In the genomic region with DNA sequence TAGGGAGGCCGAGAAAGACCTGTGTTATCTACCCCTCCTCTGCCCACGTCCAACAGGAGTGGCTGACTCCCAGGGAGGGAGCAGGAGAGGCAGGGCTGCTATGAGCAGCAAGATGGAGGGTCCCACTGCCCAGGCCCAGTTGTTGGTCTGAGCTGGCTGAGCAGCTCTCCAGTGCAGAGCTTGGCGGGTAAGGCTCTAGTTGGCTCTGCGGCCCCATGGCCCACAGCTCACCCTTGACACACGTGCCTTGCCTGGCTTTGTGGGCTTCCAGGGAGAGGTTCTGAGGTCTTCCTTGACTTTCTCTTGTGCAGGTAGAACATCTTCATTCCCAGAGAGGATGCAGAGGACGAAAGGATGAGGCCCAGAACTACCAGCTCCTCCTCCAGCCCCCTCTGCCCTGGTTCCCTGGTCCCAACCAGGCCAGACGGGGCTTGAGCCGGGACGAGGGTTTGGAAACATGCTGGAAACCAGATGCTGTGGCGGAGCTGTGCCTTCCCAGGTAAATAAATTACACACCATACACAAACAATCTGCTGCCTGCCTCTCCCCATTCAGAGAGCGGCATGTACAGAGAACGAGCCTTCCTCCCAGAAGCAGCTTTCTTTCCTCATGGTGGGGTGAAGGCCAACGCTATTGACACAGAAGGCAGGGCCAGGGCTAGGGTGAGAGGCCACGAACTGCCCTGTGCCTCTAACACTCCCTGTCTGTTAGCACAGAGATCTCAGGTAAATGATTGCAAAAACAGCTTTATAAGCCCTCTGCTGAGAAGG, we compare ENCODE assay signal across 20 cellular contexts. TPM values are rescaled to one million over a fixed set of nuclear protein-coding genes. Genes with fewer than 3 reads are reported as not detected.
DNase-seq lines count a peak whose midpoint lies in the region; ATAC-seq and TF ChIP-seq lines count a peak whose summit lies in the region.
"Had no signal": no experiment of that assay in that cellular context is flagged by ENCODE, and none has a peak within 500 bp of the region (broad histone marks: within the 10 kb centered on the region; RNA-seq: fewer than 3 reads in every experiment).

No MANE protein-coding gene starts in this region.

- no peak overlapping the region for H3K23ac ChIP-seq in IMR-90 (ENCODE audit: low read depth, low read length)

- no peak for TF ChIP-seq CTCF in IMR-90 (conservative IDR thresholded peaks at IDR 0.05; ENCODE audit: low read depth, low read length)
- no peak for TF ChIP-seq CTCF in liver (IDR thresholded peaks at IDR 0.05; ENCODE audit: low read depth, low read length, missing input control)
- TF ChIP-seq CTCF in spleen (IDR thresholded peaks at IDR 0.05 in 8 of 11, conservative IDR thresholded peaks at IDR 0.05 in 3 of 11): no peak
- no peak for TF ChIP-seq CTCF in natural killer cell (IDR thresholded peaks at IDR 0.05)

- H3K79me1 ChIP-seq in IMR-90 (ENCODE audit: low read depth in 1 of 2, low read length in 2 of 2): no peaks in the 10 kb centered on the region

- H2BK5ac ChIP-seq in IMR-90 (ENCODE audit: low read depth, low read length, poor library complexity, severe bottlenecking): no peak overlapping the region

- dilution Hi-C loops in IMR-90 (cut with HindIII; ENCODE audit: low sequenced_read_pairs, unreplicated experiment): no loop called here

- no peaks in the 10 kb centered on the region for H3K9me3 Mint-ChIP-seq in activated T-helper 17 cell treated with anti-CD3 and anti-CD28 coated beads, Interleukin-2, amount 50 U/mL, for 72 hours
- H3K9me3 Mint-ChIP-seq in natural killer cell: no peaks in the 10 kb centered on the region
- H3K9me3 Mint-ChIP-seq: CD4-positive, CD25-positive, alpha-beta regulatory T cell had no signal

- H4K5ac ChIP-seq in IMR-90 (ENCODE audit: low read depth, low read length): no peak overlapping the region

- no peaks in the 10 kb centered on the region for H3K4me1 Mint-ChIP-seq in activated T-helper 17 cell treated with anti-CD3 and anti-CD28 coated beads, Interleukin-2, amount 50 U/mL, for 72 hours
- H3K4me1 Mint-ChIP-seq in natural killer cell: no peaks in the 10 kb centered on the region
- H3K4me1 Mint-ChIP-seq: CD4-positive, CD25-positive, alpha-beta regulatory T cell; IgD-negative memory B cell had no signal

- H3K9ac ChIP-seq in IMR-90 (ENCODE audit: low read depth, low read length) (no peak overlapping the region), liver (ENCODE audit: low read depth in 1 of 2, low read length in 2 of 2) (no peak overlapping the region)

- H3K4ac ChIP-seq in IMR-90 (ENCODE audit: low read depth, low read length): no peak overlapping the region

- H3K4me2 ChIP-seq in IMR-90 (ENCODE audit: low read depth, low read length): no peak overlapping the region

- H3K4me3 Mint-ChIP-seq in activated T-helper 17 cell treated with anti-CD3 and anti-CD28 coated beads, Interleukin-2, amount 50 U/mL, for 72 hours: no peak overlapping the region
- H3K4me3 Mint-ChIP-seq in natural killer cell: no peak overlapping the region
- H3K4me3 Mint-ChIP-seq: CD4-positive, CD25-positive, alpha-beta regulatory T cell; IgD-negative memory B cell had no signal

- intact Hi-C loops in IMR-90 (cut with micrococcal nuclease) (no loop called here), spleen (cut with DNase I; ENCODE audit: low total_unique reads) (no loop called here), natural killer cell (cut with micrococcal nuclease) (no loop called here)

- no peak overlapping the region for H3K4me3 ChIP-seq in IMR-90 (ENCODE audit: insufficient read depth, low read depth, low read length)
- H3K4me3 ChIP-seq in liver (ENCODE audit: low read depth in 1 of 3, low read length in 3 of 3): no peak overlapping the region
- H3K4me3 ChIP-seq in spleen: no peak overlapping the region
- H3K4me3 ChIP-seq: HAP-1 had no signal

- H4K91ac ChIP-seq in IMR-90 (ENCODE audit: insufficient read depth, low read depth, low read length): no peak overlapping the region

- H3K56ac ChIP-seq in IMR-90 (ENCODE audit: extremely low read depth, insufficient read depth, low read length): no peak overlapping the region

- H3K9me1 ChIP-seq in IMR-90 (ENCODE audit: insufficient read depth, low read length): no peaks in the 10 kb centered on the region

- no peak overlapping the region for H2AK5ac ChIP-seq in IMR-90 (ENCODE audit: low read depth, low read length)

- H4K8ac ChIP-seq in IMR-90 (ENCODE audit: low read depth in 2 of 2, low read length in 2 of 2): no peak overlapping the region

- peaks cover under 1% of the 10 kb centered on the region for H3K27me3 Mint-ChIP-seq in activated T-helper 17 cell treated with anti-CD3 and anti-CD28 coated beads, Interleukin-2, amount 50 U/mL, for 72 hours
- peaks cover 0 to 14% of the 10 kb centered on the region in 2 donors for H3K27me3 Mint-ChIP-seq in natural killer cell (ENCODE audit: low read depth in 2 of 2)

- ATAC-seq in IMR-90 (ENCODE audit: low read depth) (no peak), natural killer cell (no peak), GM19452 (IDR thresholded peaks at IDR 0.05; ENCODE audit: unreplicated experiment) (no peak)
- ATAC-seq in activated T-helper 17 cell treated with anti-CD3 and anti-CD28 coated beads, Interleukin-2, amount 50 U/mL, for 72 hours (replicated peaks): no peak

- POLR2A ChIA-PET in IMR-90 (lab: Charles Lee; ENCODE audit: unreplicated experiment): no interaction called here

- no peaks in the 10 kb centered on the region for H4K20me1 ChIP-seq in IMR-90 (ENCODE audit: insufficient read depth, low read length)

- no peak overlapping the region for H2AK9ac ChIP-seq in IMR-90 (replicated peaks; ENCODE audit: low read depth, low read length, poor library complexity)

- H3K27ac Mint-ChIP-seq in activated T-helper 17 cell treated with anti-CD3 and anti-CD28 coated beads, Interleukin-2, amount 50 U/mL, for 72 hours: no peak overlapping the region
- no peak overlapping the region for H3K27ac Mint-ChIP-seq in natural killer cell
- H3K27ac Mint-ChIP-seq: CD4-positive, CD25-positive, alpha-beta regulatory T cell; IgD-negative memory B cell had no signal

- no peak overlapping the region for H2BK15ac ChIP-seq in IMR-90 (ENCODE audit: low read depth, low read length)

- DNase-seq in IMR-90 (no peak), spleen (peak; percentile 53), natural killer cell (no peak)
- DNase-seq: Calu3; CD4-positive, CD25-positive, alpha-beta regulatory T cell; DMS79 treated with DMSO at 0.1 percent for 48 hours; NCI-H1417; NCI-H1930; NCI-H526; NK-92 treated with Interleukin-12 subunit alpha and Interleukin-12 subunit beta, amount 100 ng/mL, for 24 hours; OCI-M1 had no signal

- in situ Hi-C loops in IMR-90 (cut with MboI; ENCODE audit: low sequenced_read_pairs): no loop called here

- H3K27ac ChIP-seq in IMR-90 (ENCODE audit: insufficient read depth, low read length): no peak overlapping the region
- H3K27ac ChIP-seq in cingulate gyrus (ENCODE audit: low read depth, low read length): peak overlapping the region; percentile 81
- H3K27ac ChIP-seq in liver (ENCODE audit: low read depth in 1 of 2, low read length in 2 of 2): no peak overlapping the region
- H3K27ac ChIP-seq in spleen: no peak overlapping the region
- H3K27ac ChIP-seq: RWPE1 had no signal

- BruUV-seq in IMR-90 (replicated peaks; lab: Mats Ljungman, UMichigan): no TSS peak

- H2BK120ac ChIP-seq in IMR-90 (ENCODE audit: low read depth, low read length): no peak overlapping the region

- no peak overlapping the region for H3K14ac ChIP-seq in IMR-90 (replicated peaks; ENCODE audit: low read depth, low read length)

- CTCF ChIA-PET in IMR-90 (lab: Yijun Ruan, JAX): no interaction called here

- H3K36me3 Mint-ChIP-seq in activated T-helper 17 cell treated with anti-CD3 and anti-CD28 coated beads, Interleukin-2, amount 50 U/mL, for 72 hours (ENCODE audit: low read depth): no peaks in the 10 kb centered on the region
- H3K36me3 Mint-ChIP-seq in natural killer cell: no peaks in the 10 kb centered on the region
- H3K36me3 Mint-ChIP-seq: CD4-positive, CD25-positive, alpha-beta regulatory T cell; IgD-negative memory B cell had no signal

- H3K36me3 ChIP-seq in IMR-90 (ENCODE audit: control insufficient read depth, insufficient read depth, low read length) (no peaks in the 10 kb centered on the region), liver (ENCODE audit: control insufficient read depth in 4 of 4, insufficient read depth in 3 of 4, low read depth in 1 of 4, low read length in 3 of 4) (no peaks in the 10 kb centered on the region), spleen (no peaks in the 10 kb centered on the region)
- H3K36me3 ChIP-seq: HAP-1 had no signal

- H3K27me3 ChIP-seq in IMR-90 (ENCODE audit: control insufficient read depth, insufficient read depth, low read length): peaks cover 4% of the 10 kb centered on the region; the same call in 1 of the 2 replicates
- H3K27me3 ChIP-seq in liver (ENCODE audit: control insufficient read depth in 4 of 4, insufficient read depth in 4 of 4, low read length in 3 of 4): no peaks in the 10 kb centered on the region
- peaks cover 0 to 8% (median 0%) of the 10 kb centered on the region in 7 donors for H3K27me3 ChIP-seq in spleen (replicated peaks in 1 of 7)

- no CpG with 5 or more reads among the region's 14 CpGs for WGBS in IMR-90 (ENCODE audit: extremely low coverage in 2 of 2, insufficient read length in 1 of 2), 2 experiments
- WGBS in liver: 57% methylated on average over 14 of the region's 14 CpGs
- 78 to 88% (median 84%) methylated on average over 9 to 14 of the region's 14 CpGs for WGBS in spleen, 5 donors

- peak overlapping the region; percentile 21 for H2AFZ ChIP-seq in IMR-90 (replicated peaks; ENCODE audit: low read length, poor library complexity)

- H3K18ac ChIP-seq in IMR-90 (ENCODE audit: low read depth, low read length): no peak overlapping the region

- no peak for TF ChIP-seq RAD21 in IMR-90 (IDR thresholded peaks at IDR 0.05; ENCODE audit: low read length)
- TF ChIP-seq RAD21 in liver (IDR thresholded peaks at IDR 0.05): no peak

- H2BK20ac ChIP-seq in IMR-90 (ENCODE audit: low read depth, low read length): no peak overlapping the region

- H3K4me1 ChIP-seq in IMR-90 (ENCODE audit: control insufficient read depth, insufficient read depth, low read length) (no peaks in the 10 kb centered on the region), liver (ENCODE audit: control insufficient read depth in 4 of 4, insufficient read depth in 4 of 4, low read length in 3 of 4) (peaks cover 0 to 7% (median 2%) of the 10 kb centered on the region in 4 donors), spleen (no peaks in the 10 kb centered on the region)

- TF ChIP-seq POLR2A in IMR-90 (IDR thresholded peaks at IDR 0.05; ENCODE audit: low read depth, low read length): no peak
- TF ChIP-seq POLR2A in spleen (IDR thresholded peaks at IDR 0.05): no peak

- H3K9me3 ChIP-seq in IMR-90 (ENCODE audit: control insufficient read depth, insufficient read depth, low read length): no peaks in the 10 kb centered on the region
- H3K9me3 ChIP-seq in liver (ENCODE audit: control insufficient read depth in 4 of 4, low read length in 3 of 4): no peaks in the 10 kb centered on the region
- H3K9me3 ChIP-seq in spleen: no peaks in the 10 kb centered on the region
- H3K9me3 ChIP-seq: HAP-1 had no signal

RNA-seq across cellular contexts. Expression of gene DSCAML1, which starts 48.1 kb away (rescaled TPM):
- total RNA-seq in IMR-90 (2012; rRNA removed) (not detected in 2 replicates), liver (under 1 TPM; 0.23 to 0.42 TPM), spleen (10 to 100 TPM in 1 of 7 donors, 1 to 10 TPM in 5, under 1 TPM in 1; 0.54 to 10.7 (median 3.6) TPM), natural killer cell (under 1 TPM in 1 of 3 donors, not detected in 2; 0.66 TPM)
- polyA plus RNA-seq in IMR-90 (2012; rRNA removed) (not detected in 2 replicates), liver (under 1 TPM; 0.07 to 0.17 TPM), spleen (under 1 TPM; 0.07 to 0.41 (median 0.35) TPM)
- not detected in 2 replicates for polyA plus RNA-seq in IMR-90 (2012; cell fraction: cytosol; rRNA removed)
- polyA plus RNA-seq in IMR-90 (2012; cell fraction: nucleus; rRNA removed; ENCODE audit: low replicate concordance): not detected in 2 replicates
- 1 to 10 TPM in 1 of 2 donors, not detected in 1; 2.8 TPM for total RNA-seq in activated T-helper 17 cell treated with anti-CD3 and anti-CD28 coated beads, Interleukin-2, amount 50 U/mL, for 72 hours
- total RNA-seq: LHCN-M2, SK-MEL-5 had no signal
- polyA plus RNA-seq: IgD-negative memory B cell had no signal
